ENCODE assay signal across 1 cellular context in the genomic region with DNA sequence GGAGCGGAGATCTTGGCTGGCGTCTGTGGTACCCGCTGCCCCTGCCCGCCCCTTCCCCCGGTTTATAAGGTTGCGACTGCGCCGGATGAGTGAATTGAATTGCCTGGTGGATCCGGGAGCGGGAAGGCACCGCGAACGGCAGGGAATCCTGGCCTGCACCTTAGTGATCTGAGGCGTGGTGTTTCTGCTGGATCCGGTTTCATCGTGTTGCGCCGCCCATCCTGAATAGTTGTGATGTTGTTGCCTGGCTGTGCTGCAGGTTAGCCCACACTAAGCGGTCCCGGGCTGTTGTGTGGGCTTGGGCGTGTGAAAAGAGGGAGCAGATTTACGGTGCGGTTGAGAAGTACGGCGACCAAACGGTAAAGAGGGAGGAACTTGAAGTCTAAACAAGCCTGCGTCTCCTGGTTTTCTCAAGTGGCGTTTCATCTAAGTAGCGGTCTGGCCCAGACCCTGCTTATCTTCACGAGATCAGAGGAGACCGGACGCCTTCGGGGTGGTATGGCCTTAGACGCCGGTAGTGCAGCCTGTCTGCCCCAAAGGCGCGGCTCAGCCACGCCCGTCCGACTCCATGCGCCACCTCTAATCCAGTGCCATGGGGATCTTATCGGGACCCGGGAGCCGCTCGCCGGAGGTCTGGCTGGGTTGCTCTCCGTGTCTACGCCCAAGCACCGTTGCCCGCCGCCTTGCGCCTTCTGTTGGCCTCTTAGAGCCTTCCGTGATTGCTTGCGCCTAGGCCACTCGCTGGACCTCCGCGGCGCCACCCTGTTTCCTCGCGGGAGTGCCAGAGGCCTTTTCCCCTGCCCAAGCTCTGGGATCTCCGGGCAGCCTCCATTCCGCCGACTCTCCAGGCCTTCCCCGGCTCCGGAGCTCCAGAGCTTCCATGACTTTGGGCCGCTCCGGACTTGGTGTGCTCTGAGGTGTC.
TF ChIP-seq lines count a peak whose summit lies in the region.

No MANE protein-coding gene starts in this region.

TF ChIP-seq in WTC11, 78 proteins besides CTCF, POLR2A, EP300 and RAD21 (continued from another document):
- TF ChIP-seq IRF1 (CRISPR knock-in tag; IDR thresholded peaks at IDR 0.05) (no peak), TP53 (CRISPR knock-in tag; IDR thresholded peaks at IDR 0.05) (no peak), TEAD1 (CRISPR knock-in tag; IDR thresholded peaks at IDR 0.05) (no peak), ZNF416 (CRISPR knock-in tag; IDR thresholded peaks at IDR 0.05) (no peak), JUN (CRISPR knock-in tag; IDR thresholded peaks at IDR 0.05) (no peak), MYBL2 (CRISPR knock-in tag; IDR thresholded peaks at IDR 0.05) (peak; percentile 24; the same call in 1 of the 2 replicates), HMGA2 (CRISPR knock-in tag; IDR thresholded peaks at IDR 0.05) (no peak), ZNF396 (CRISPR knock-in tag; IDR thresholded peaks at IDR 0.05; ENCODE audit: borderline replicate concordance) (no peak), NFE2L1 (CRISPR knock-in tag; IDR thresholded peaks at IDR 0.05) (no peak), CDX4 (CRISPR knock-in tag; IDR thresholded peaks at IDR 0.05; ENCODE audit: borderline replicate concordance) (no peak), TCF7 (CRISPR knock-in tag; IDR thresholded peaks at IDR 0.05; ENCODE audit: low read depth) (no peak), RELA (CRISPR knock-in tag; IDR thresholded peaks at IDR 0.05; ENCODE audit: borderline replicate concordance) (no peak), ATF1 (CRISPR knock-in tag; IDR thresholded peaks at IDR 0.05) (no peak), FOXK1 (CRISPR knock-in tag; IDR thresholded peaks at IDR 0.05) (peak; percentile 62; the same call in 1 of the 2 replicates), KAT7 (CRISPR knock-in tag; IDR thresholded peaks at IDR 0.05; ENCODE audit: borderline replicate concordance) (no peak), CREB1 (CRISPR knock-in tag; IDR thresholded peaks at IDR 0.05) (no peak)
- TF ChIP-seq, protein P1, sequence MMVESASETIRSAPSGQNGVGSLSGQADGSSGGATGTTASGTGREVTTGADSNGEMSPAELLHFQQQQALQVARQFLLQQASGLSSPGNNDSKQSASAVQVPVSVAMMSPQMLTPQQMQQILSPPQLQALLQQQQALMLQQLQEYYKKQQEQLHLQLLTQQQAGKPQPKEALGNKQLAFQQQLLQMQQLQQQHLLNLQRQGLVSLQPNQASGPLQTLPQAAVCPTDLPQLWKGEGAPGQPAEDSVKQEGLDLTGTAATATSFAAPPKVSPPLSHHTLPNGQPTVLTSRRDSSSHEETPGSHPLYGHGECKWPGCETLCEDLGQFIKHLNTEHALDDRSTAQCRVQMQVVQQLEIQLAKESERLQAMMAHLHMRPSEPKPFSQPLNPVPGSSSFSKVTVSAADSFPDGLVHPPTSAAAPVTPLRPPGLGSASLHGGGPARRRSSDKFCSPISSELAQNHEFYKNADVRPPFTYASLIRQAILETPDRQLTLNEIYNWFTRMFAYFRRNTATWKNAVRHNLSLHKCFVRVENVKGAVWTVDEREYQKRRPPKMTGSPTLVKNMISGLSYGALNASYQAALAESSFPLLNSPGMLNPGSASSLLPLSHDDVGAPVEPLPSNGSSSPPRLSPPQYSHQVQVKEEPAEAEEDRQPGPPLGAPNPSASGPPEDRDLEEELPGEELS (CRISPR knock-in tag; IDR thresholded peaks at IDR 0.05) = peak; percentile 62
- TF ChIP-seq, protein P2, sequence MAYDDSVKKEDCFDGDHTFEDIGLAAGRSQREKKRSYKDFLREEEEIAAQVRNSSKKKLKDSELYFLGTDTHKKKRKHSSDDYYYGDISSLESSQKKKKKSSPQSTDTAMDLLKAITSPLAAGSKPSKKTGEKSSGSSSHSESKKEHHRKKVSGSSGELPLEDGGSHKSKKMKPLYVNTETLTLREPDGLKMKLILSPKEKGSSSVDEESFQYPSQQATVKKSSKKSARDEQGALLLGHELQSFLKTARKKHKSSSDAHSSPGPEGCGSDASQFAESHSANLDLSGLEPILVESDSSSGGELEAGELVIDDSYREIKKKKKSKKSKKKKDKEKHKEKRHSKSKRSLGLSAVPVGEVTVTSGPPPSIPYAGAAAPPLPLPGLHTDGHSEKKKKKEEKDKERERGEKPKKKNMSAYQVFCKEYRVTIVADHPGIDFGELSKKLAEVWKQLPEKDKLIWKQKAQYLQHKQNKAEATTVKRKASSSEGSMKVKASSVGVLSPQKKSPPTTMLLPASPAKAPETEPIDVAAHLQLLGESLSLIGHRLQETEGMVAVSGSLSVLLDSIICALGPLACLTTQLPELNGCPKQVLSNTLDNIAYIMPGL (CRISPR knock-in tag; IDR thresholded peaks at IDR 0.05) = peak; percentile 86
- TF ChIP-seq, protein P3, sequence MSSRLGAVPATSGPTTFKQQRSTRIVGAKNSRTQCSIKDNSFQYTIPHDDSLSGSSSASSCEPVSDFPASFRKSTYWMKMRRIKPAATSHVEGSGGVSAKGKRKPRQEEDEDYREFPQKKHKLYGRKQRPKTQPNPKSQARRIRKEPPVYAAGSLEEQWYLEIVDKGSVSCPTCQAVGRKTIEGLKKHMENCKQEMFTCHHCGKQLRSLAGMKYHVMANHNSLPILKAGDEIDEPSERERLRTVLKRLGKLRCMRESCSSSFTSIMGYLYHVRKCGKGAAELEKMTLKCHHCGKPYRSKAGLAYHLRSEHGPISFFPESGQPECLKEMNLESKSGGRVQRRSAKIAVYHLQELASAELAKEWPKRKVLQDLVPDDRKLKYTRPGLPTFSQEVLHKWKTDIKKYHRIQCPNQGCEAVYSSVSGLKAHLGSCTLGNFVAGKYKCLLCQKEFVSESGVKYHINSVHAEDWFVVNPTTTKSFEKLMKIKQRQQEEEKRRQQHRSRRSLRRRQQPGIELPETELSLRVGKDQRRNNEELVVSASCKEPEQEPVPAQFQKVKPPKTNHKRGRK (CRISPR knock-in tag; IDR thresholded peaks at IDR 0.05; ENCODE audit: borderline replicate concordance) = no peak
- TF ChIP-seq, protein P4, sequence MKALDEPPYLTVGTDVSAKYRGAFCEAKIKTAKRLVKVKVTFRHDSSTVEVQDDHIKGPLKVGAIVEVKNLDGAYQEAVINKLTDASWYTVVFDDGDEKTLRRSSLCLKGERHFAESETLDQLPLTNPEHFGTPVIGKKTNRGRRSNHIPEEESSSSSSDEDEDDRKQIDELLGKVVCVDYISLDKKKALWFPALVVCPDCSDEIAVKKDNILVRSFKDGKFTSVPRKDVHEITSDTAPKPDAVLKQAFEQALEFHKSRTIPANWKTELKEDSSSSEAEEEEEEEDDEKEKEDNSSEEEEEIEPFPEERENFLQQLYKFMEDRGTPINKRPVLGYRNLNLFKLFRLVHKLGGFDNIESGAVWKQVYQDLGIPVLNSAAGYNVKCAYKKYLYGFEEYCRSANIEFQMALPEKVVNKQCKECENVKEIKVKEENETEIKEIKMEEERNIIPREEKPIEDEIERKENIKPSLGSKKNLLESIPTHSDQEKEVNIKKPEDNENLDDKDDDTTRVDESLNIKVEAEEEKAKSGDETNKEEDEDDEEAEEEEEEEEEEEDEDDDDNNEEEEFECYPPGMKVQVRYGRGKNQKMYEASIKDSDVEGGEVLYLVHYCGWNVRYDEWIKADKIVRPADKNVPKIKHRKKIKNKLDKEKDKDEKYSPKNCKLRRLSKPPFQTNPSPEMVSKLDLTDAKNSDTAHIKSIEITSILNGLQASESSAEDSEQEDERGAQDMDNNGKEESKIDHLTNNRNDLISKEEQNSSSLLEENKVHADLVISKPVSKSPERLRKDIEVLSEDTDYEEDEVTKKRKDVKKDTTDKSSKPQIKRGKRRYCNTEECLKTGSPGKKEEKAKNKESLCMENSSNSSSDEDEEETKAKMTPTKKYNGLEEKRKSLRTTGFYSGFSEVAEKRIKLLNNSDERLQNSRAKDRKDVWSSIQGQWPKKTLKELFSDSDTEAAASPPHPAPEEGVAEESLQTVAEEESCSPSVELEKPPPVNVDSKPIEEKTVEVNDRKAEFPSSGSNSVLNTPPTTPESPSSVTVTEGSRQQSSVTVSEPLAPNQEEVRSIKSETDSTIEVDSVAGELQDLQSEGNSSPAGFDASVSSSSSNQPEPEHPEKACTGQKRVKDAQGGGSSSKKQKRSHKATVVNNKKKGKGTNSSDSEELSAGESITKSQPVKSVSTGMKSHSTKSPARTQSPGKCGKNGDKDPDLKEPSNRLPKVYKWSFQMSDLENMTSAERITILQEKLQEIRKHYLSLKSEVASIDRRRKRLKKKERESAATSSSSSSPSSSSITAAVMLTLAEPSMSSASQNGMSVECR (CRISPR knock-in tag; IDR thresholded peaks at IDR 0.05; ENCODE audit: borderline replicate concordance) = no peak
- TF ChIP-seq, protein P5, sequence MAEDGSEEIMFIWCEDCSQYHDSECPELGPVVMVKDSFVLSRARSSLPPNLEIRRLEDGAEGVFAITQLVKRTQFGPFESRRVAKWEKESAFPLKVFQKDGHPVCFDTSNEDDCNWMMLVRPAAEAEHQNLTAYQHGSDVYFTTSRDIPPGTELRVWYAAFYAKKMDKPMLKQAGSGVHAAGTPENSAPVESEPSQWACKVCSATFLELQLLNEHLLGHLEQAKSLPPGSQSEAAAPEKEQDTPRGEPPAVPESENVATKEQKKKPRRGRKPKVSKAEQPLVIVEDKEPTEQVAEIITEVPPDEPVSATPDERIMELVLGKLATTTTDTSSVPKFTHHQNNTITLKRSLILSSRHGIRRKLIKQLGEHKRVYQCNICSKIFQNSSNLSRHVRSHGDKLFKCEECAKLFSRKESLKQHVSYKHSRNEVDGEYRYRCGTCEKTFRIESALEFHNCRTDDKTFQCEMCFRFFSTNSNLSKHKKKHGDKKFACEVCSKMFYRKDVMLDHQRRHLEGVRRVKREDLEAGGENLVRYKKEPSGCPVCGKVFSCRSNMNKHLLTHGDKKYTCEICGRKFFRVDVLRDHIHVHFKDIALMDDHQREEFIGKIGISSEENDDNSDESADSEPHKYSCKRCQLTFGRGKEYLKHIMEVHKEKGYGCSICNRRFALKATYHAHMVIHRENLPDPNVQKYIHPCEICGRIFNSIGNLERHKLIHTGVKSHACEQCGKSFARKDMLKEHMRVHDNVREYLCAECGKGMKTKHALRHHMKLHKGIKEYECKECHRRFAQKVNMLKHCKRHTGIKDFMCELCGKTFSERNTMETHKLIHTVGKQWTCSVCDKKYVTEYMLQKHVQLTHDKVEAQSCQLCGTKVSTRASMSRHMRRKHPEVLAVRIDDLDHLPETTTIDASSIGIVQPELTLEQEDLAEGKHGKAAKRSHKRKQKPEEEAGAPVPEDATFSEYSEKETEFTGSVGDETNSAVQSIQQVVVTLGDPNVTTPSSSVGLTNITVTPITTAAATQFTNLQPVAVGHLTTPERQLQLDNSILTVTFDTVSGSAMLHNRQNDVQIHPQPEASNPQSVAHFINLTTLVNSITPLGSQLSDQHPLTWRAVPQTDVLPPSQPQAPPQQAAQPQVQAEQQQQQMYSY (CRISPR knock-in tag; IDR thresholded peaks at IDR 0.05) = peak; percentile 70
